Comparison of ENCODE assay signal across 8 cellular contexts in genomic region chr19:2268861-2269243, GRCh38. TPM values are rescaled to one million over a fixed set of nuclear protein-coding genes. Genes with fewer than 3 reads are reported as not detected.
DNase-seq lines count a peak whose midpoint lies in the region; ATAC-seq, FAIRE-seq and TF ChIP-seq lines count a peak whose summit lies in the region.

No MANE protein-coding gene starts in this region.

- H3K27ac Mint-ChIP-seq in CD4-positive, CD25-positive, alpha-beta regulatory T cell, result peak overlapping the region in 2 of 3 donors; percentile 87 to 94
- no peak overlapping the region for H3K27ac Mint-ChIP-seq in endothelial cell (ENCODE audit: unreplicated experiment)

- H3K4me2 ChIP-seq in PC-3 (ENCODE audit: low read length), result peak overlapping the region; percentile 81
- peak overlapping the region; percentile 56 for H3K4me2 ChIP-seq in neuronal stem cell (ENCODE audit: insufficient read depth, low read length, poor library complexity, severe bottlenecking)

- POLR2A ChIA-PET in PC-3 (lab: Charles Lee; ENCODE audit: unreplicated experiment), result no interaction called here

- peaks cover 33% of the 10 kb centered on the region for H3K4me1 ChIP-seq in CD4-positive, CD25-positive, alpha-beta regulatory T cell (ENCODE audit: control insufficient read depth, insufficient read depth, low read length, poor library complexity, severe bottlenecking)
- peaks cover 21% of the 10 kb centered on the region for H3K4me1 ChIP-seq in PC-3 (ENCODE audit: insufficient read depth, low read length)
- H3K4me1 ChIP-seq in neuronal stem cell (ENCODE audit: control insufficient read depth in 2 of 2, insufficient read depth in 1 of 2, low read depth in 1 of 2, low read length in 2 of 2), result peaks cover 11 to 24% of the 10 kb centered on the region in 2 donors

- H3K27ac ChIP-seq in CD4-positive, CD25-positive, alpha-beta regulatory T cell (ENCODE audit: insufficient read depth, low read length, poor library complexity, severe bottlenecking), result peak overlapping the region; percentile 87
- no peak overlapping the region for H3K27ac ChIP-seq in PC-3 (ENCODE audit: low read length)
- H3K27ac ChIP-seq in neuronal stem cell (replicated peaks; ENCODE audit: low read length), result no peak overlapping the region

- H3K9ac ChIP-seq in PC-3 (ENCODE audit: low read length) (peak overlapping the region; percentile 65), neuronal stem cell (ENCODE audit: low read depth, low read length, poor library complexity) (peak overlapping the region; percentile 81)

- no peaks in the 10 kb centered on the region for H3K36me3 ChIP-seq in CD4-positive, CD25-positive, alpha-beta regulatory T cell (ENCODE audit: control insufficient read depth, insufficient read depth, low read length)
- peaks cover 10% of the 10 kb centered on the region; the same call in 1 of the 2 replicates for H3K36me3 ChIP-seq in PC-3 (ENCODE audit: low read depth, low read length)
- H3K36me3 ChIP-seq in neuronal stem cell (replicated peaks in 1 of 2; ENCODE audit: control insufficient read depth in 2 of 2, insufficient read depth in 2 of 2, low read length in 2 of 2), result peaks cover 13 to 22% of the 10 kb centered on the region in 2 donors

- no peak for FAIRE-seq in D721Med (lab: Jason Lieb, UNC)

- no peak overlapping the region for H2BK5ac ChIP-seq in neuronal stem cell (ENCODE audit: low read length)

- no peak overlapping the region for H2AK5ac ChIP-seq in neuronal stem cell (ENCODE audit: low read depth, low read length)

- no peak overlapping the region for H2BK120ac ChIP-seq in neuronal stem cell (ENCODE audit: low read depth, low read length)

- peaks cover 31% of the 10 kb centered on the region for H4K20me1 ChIP-seq in PC-3 (ENCODE audit: low read length)

- no peak overlapping the region for H3K14ac ChIP-seq in neuronal stem cell (ENCODE audit: low read length)

- H3K9me3 Mint-ChIP-seq in CD4-positive, CD25-positive, alpha-beta regulatory T cell, result peaks cover 0 to 3% (median 0%) of the 10 kb centered on the region in 7 donors
- H3K9me3 Mint-ChIP-seq in endothelial cell (ENCODE audit: unreplicated experiment), result no peaks in the 10 kb centered on the region

- H4K8ac ChIP-seq in neuronal stem cell (ENCODE audit: low read depth, low read length), result no peak overlapping the region

- H3K23ac ChIP-seq in neuronal stem cell (ENCODE audit: low read depth, low read length, poor library complexity), result no peak overlapping the region

- H2AFZ ChIP-seq in PC-3 (ENCODE audit: low read length) (peak overlapping the region; percentile 81), neuronal stem cell (ENCODE audit: low read length) (peak overlapping the region; percentile 87)

- no peaks in the 10 kb centered on the region for H3F3A ChIP-seq in PC-3 (ENCODE audit: low read length, unreplicated experiment)

- H3K4ac ChIP-seq in neuronal stem cell (ENCODE audit: low read length), result no peak overlapping the region

- no peak overlapping the region for H4K91ac ChIP-seq in neuronal stem cell (ENCODE audit: low read depth, low read length, poor library complexity)

- WGBS in neuronal stem cell (ENCODE audit: extremely low coverage in 2 of 2, insufficient read length in 2 of 2, insufficient replicate concordance in 1 of 2), 2 donors, result no CpG with 5 or more reads among the region's 19 CpGs

- H3K27me3 Mint-ChIP-seq in CD4-positive, CD25-positive, alpha-beta regulatory T cell, result peaks cover 6% of the 10 kb centered on the region
- peaks cover 14% of the 10 kb centered on the region for H3K27me3 Mint-ChIP-seq in endothelial cell (ENCODE audit: unreplicated experiment)

- TF ChIP-seq CTCF in PC-3 (conservative IDR thresholded peaks at IDR 0.05; ENCODE audit: low read depth, low read length), result no peak
- TF ChIP-seq CTCF in endothelial cell (IDR thresholded peaks at IDR 0.05; ENCODE audit: unreplicated experiment), result no peak
- TF ChIP-seq CTCF in D721Med (IDR thresholded peaks at IDR 0.05; ENCODE audit: insufficient read depth, missing control alignments), result no peak

- peaks cover 12% of the 10 kb centered on the region for H3K79me1 ChIP-seq in neuronal stem cell (ENCODE audit: low read depth, low read length)

- CTCF ChIA-PET in PC-3 (lab: Charles Lee), result no interaction called here

- H2BK15ac ChIP-seq in neuronal stem cell (ENCODE audit: low read length), result no peak overlapping the region

- H3K9me3 ChIP-seq in CD4-positive, CD25-positive, alpha-beta regulatory T cell (ENCODE audit: control insufficient read depth in 2 of 2, low read length in 2 of 2), result no peaks in the 10 kb centered on the region
- H3K9me3 ChIP-seq in PC-3 (ENCODE audit: low read length), result no peaks in the 10 kb centered on the region
- no peaks in the 10 kb centered on the region for H3K9me3 ChIP-seq in neuronal stem cell (replicated peaks in 1 of 2; ENCODE audit: control insufficient read depth in 2 of 2, insufficient read depth in 1 of 2, low read depth in 1 of 2, low read length in 2 of 2)

- peak overlapping the region; percentile 73 for H3K4me3 ChIP-seq in CD4-positive, CD25-positive, alpha-beta regulatory T cell (ENCODE audit: low read depth, low read length)
- H3K4me3 ChIP-seq in PC-3 (ENCODE audit: low read length) (peak overlapping the region; percentile 74), neuronal stem cell (ENCODE audit: low read length in 2 of 2) (peak overlapping the region; percentile 81 to 100)

- no peak for DNase-seq in CD4-positive, CD25-positive, alpha-beta regulatory T cell
- no peak for DNase-seq in PC-3
- no peak for DNase-seq in endothelial cell (ENCODE audit: low spot score)
- no peak for DNase-seq in neuronal stem cell (ENCODE audit: low spot score)
- DNase-seq in D721Med (ENCODE audit: insufficient read length, low spot score), result no peak
- no peak for DNase-seq in islet precursor cell
- DNase-seq in DMS 273 treated with DMSO at 0.1 percent for 48 hours (lab: John Stamatoyannopoulos, UW), result no peak

- peaks cover 43% of the 10 kb centered on the region for H3K79me2 ChIP-seq in PC-3 (ENCODE audit: low read length)

- peaks cover 7 to 39% (median 11%) of the 10 kb centered on the region in 4 donors for H3K4me1 Mint-ChIP-seq in CD4-positive, CD25-positive, alpha-beta regulatory T cell
- H3K4me1 Mint-ChIP-seq in endothelial cell (ENCODE audit: unreplicated experiment), result peaks cover 9% of the 10 kb centered on the region

- no peak for ATAC-seq in CD4-positive, CD25-positive, alpha-beta regulatory T cell (ENCODE audit: low read depth in 2 of 2)
- ATAC-seq in PC-3 (no peak), GM19023 (IDR thresholded peaks at IDR 0.05; ENCODE audit: unreplicated experiment) (no peak)

- H2BK12ac ChIP-seq in neuronal stem cell (ENCODE audit: low read length), result no peak overlapping the region

- peak overlapping the region; percentile 89 for H3K18ac ChIP-seq in neuronal stem cell (ENCODE audit: low read length)

- H3K9me2 ChIP-seq in PC-3 (replicated peaks; ENCODE audit: low read length), result no peaks in the 10 kb centered on the region

- peak overlapping the region; percentile 91 to 99 (median 96) for H3K4me3 Mint-ChIP-seq in CD4-positive, CD25-positive, alpha-beta regulatory T cell
- H3K4me3 Mint-ChIP-seq in endothelial cell (ENCODE audit: unreplicated experiment), result peak overlapping the region; percentile 89

- no peaks in the 10 kb centered on the region for H3K27me3 ChIP-seq in CD4-positive, CD25-positive, alpha-beta regulatory T cell (ENCODE audit: control insufficient read depth, insufficient read depth, low read length)
- H3K27me3 ChIP-seq in PC-3 (ENCODE audit: low read length) (no peaks in the 10 kb centered on the region), neuronal stem cell (ENCODE audit: control insufficient read depth in 3 of 3, insufficient read depth in 3 of 3, low read depth in 1 of 3, low read length in 3 of 3) (no peaks in the 10 kb centered on the region)

- BruUV-seq in PC-3 (replicated peaks; lab: Mats Ljungman, UMichigan), result no TSS peak

- intact Hi-C loops in PC-3 (cut with micrococcal nuclease), result no loop called here

- H3K36me3 Mint-ChIP-seq in CD4-positive, CD25-positive, alpha-beta regulatory T cell, result peaks cover 11% of the 10 kb centered on the region
- H3K36me3 Mint-ChIP-seq in endothelial cell (ENCODE audit: low read depth, unreplicated experiment), result peaks cover 9% of the 10 kb centered on the region

RNA-seq across cellular contexts. Expression of gene JSRP1, which starts 12.6 kb away (rescaled TPM):
- 0.99 TPM for total RNA-seq in CD4-positive, CD25-positive, alpha-beta regulatory T cell
- polyA plus RNA-seq in CD4-positive, CD25-positive, alpha-beta regulatory T cell, result 1 to 10 TPM in 3 of 4 donors, under 1 TPM in 1; 0.89 to 2.4 (median 1.8) TPM
- total RNA-seq in PC-3 (2014; rRNA removed) (not detected in 2 replicates), endothelial cell (ENCODE audit: unreplicated experiment) (not detected)
- 0.22 TPM for polyA plus RNA-seq in neuronal stem cell (2013, experiment 1 of 2)
- polyA plus RNA-seq in neuronal stem cell (2013, experiment 2 of 2), result 0.15 TPM

RNA-seq across cellular contexts. Expression of gene PEAK3, which starts 13.1 kb away (rescaled TPM):
- not detected for total RNA-seq in CD4-positive, CD25-positive, alpha-beta regulatory T cell
- under 1 TPM; 0.10 to 0.32 (median 0.15) TPM for polyA plus RNA-seq in CD4-positive, CD25-positive, alpha-beta regulatory T cell
- total RNA-seq in PC-3 (2014; rRNA removed), result not detected in 2 replicates
- total RNA-seq in endothelial cell (ENCODE audit: unreplicated experiment), result 0.97 TPM
- polyA plus RNA-seq in neuronal stem cell (2013, experiment 1 of 2), result not detected
- not detected for polyA plus RNA-seq in neuronal stem cell (2013, experiment 2 of 2)

RNA-seq across cellular contexts. Expression of gene AMH, which starts 19.7 kb away (rescaled TPM):
- total RNA-seq in CD4-positive, CD25-positive, alpha-beta regulatory T cell, result 3.5 TPM
- polyA plus RNA-seq in CD4-positive, CD25-positive, alpha-beta regulatory T cell, result not detected
- 6.0 and 7.7 TPM in 2 replicates for total RNA-seq in PC-3 (2014; rRNA removed)
- 5.6 TPM for total RNA-seq in endothelial cell (ENCODE audit: unreplicated experiment)
- 10.1 TPM for polyA plus RNA-seq in neuronal stem cell (2013, experiment 1 of 2)
- 9.2 TPM for polyA plus RNA-seq in neuronal stem cell (2013, experiment 2 of 2)

RNA-seq across cellular contexts. Expression of gene SF3A2, which starts 32.2 kb away (rescaled TPM):
- 146 TPM for total RNA-seq in CD4-positive, CD25-positive, alpha-beta regulatory T cell
- polyA plus RNA-seq in CD4-positive, CD25-positive, alpha-beta regulatory T cell, result 10 to 100 TPM; 13.5 to 26.0 (median 20.0) TPM
- total RNA-seq in PC-3 (2014; rRNA removed) (33.8 and 55.5 TPM in 2 replicates), endothelial cell (ENCODE audit: unreplicated experiment) (137 TPM)
- 117 TPM for polyA plus RNA-seq in neuronal stem cell (2013, experiment 1 of 2)
- 115 TPM for polyA plus RNA-seq in neuronal stem cell (2013, experiment 2 of 2)

RNA-seq across cellular contexts. Expression of gene PLEKHJ1, which starts 32.7 kb away (rescaled TPM):
- 50.3 TPM for total RNA-seq in CD4-positive, CD25-positive, alpha-beta regulatory T cell
- polyA plus RNA-seq in CD4-positive, CD25-positive, alpha-beta regulatory T cell, result 100 to 1,000 TPM in 3 of 4 donors, 10 to 100 TPM in 1; 97.7 to 121 (median 108) TPM
- total RNA-seq in PC-3 (2014; rRNA removed) (94.8 and 108 TPM in 2 replicates), endothelial cell (ENCODE audit: unreplicated experiment) (126 TPM)
- 94.6 TPM for polyA plus RNA-seq in neuronal stem cell (2013, experiment 1 of 2)
- polyA plus RNA-seq in neuronal stem cell (2013, experiment 2 of 2), result 92.1 TPM
